8 cellular contexts compared by ENCODE assay signal in the genomic region with DNA sequence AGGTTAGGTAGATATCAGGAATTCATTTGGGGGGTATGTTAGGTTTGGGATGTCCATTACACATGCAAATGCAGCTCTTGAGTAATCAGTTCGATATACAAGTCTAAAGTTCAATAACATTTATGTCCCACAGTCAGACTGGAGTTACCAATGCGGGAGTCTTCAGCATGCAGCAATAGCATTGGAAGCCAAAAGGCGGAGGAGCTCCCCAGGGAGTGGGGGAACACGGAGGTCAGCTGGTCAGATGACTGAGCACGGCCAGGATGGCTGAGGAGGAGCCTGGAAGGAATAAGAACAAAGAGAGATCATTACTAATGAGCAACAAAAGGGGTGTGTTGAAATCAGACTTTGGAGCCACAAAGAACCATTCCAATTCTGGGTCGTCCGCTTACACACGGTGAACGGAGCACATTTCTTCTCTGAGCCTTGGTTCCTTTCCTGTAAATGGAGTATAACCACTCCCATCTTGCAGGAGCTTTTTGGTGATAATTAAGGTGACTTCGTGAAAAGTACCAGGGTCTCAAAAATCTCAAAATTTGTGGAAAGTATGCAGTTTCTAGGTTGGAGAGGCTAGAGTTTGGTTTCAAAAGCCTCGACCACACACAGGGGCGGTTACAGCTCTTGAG. TPM values are rescaled to one million over a fixed set of nuclear protein-coding genes. Genes with fewer than 3 reads are reported as not detected.
DNase-seq lines count a peak whose midpoint lies in the region; ATAC-seq, FAIRE-seq and TF ChIP-seq lines count a peak whose summit lies in the region.

No MANE protein-coding gene starts in this region.

- TSS peak; percentile 87 for BruUV-seq in Caco-2 (replicated peaks; lab: Mats Ljungman, UMichigan)

- ATAC-seq in left lung (peak; percentile 20), GM21528 (IDR thresholded peaks at IDR 0.05; ENCODE audit: low FRiP score, unreplicated experiment) (no peak), GM21825 (IDR thresholded peaks at IDR 0.05; ENCODE audit: unreplicated experiment) (no peak)

- WGBS in testis, 2 donors, result 18 to 38% methylated on average over 12 of the region's 12 CpGs

- peak overlapping the region; percentile 81 for H3K27ac ChIP-seq in KMS-11
- peak overlapping the region; percentile 96 to 99 for H3K27ac ChIP-seq in breast epithelium
- peak overlapping the region; percentile 94 to 98 for H3K27ac ChIP-seq in left lung
- H3K27ac ChIP-seq in testis, result peak overlapping the region; percentile 82 to 93

- H3K9me3 ChIP-seq in Caco-2 (no peaks in the 10 kb centered on the region), breast epithelium (no peaks in the 10 kb centered on the region), left lung (no peaks in the 10 kb centered on the region), testis (no peaks in the 10 kb centered on the region)

- peak overlapping the region; percentile 31 for H3K4me2 ChIP-seq in KMS-11

- peaks cover 28% of the 10 kb centered on the region for H3K4me1 Mint-ChIP-seq in Caco-2 (ENCODE audit: low read depth, unreplicated experiment)

- peak overlapping the region; percentile 76; the same call in 1 of the 2 replicates for H3K9ac ChIP-seq in KMS-11

- intact Hi-C loops in Caco-2 (cut with micrococcal nuclease; ENCODE audit: unreplicated experiment), result loop anchor here (1.0 to 10.0 kb wide), 6 partner anchors 22 to 465 kb away; a partner anchor contains a TSS
- intact Hi-C loops in breast epithelium (cut with DNase I; ENCODE audit: low total_unique reads), result no loop called here
- intact Hi-C loops in left lung (cut with DNase I), result no loop called here
- intact Hi-C loops in testis (cut with DNase I; ENCODE audit: low total_unique reads), result no loop called here

- DNase-seq in Caco-2 (peak; percentile 66 to 70), breast epithelium (ENCODE audit: low spot score in 2 of 2) (peak in 1 of 2 donors; percentile 65), left lung (peak in 1 of 2 donors; percentile 69), testis (peak; percentile 73), frontal cortex (ENCODE audit: low spot score in 2 of 2) (no peak)

- H2AFZ ChIP-seq in KMS-11 (ENCODE audit: low read depth), result peak overlapping the region; percentile 49

- POLR2A ChIA-PET in Caco-2 (lab: Charles Lee), result interaction anchor here (0.6 to 3.1 kb wide), 4 partner anchors 22 to 75 kb away, joined by 3 to 28 read pairs (median 6); a partner anchor contains a TSS

- CTCF ChIA-PET in Caco-2 (lab: Charles Lee), result interaction anchor here (0.6 to 2.0 kb wide), 3 partner anchors 67 to 250 kb away, joined by 3 to 10 read pairs (median 3); no protein-coding TSS in a partner anchor

- H3K27me3 Mint-ChIP-seq in Caco-2 (ENCODE audit: insufficient read depth, unreplicated experiment), result no peaks in the 10 kb centered on the region

- H3K4me3 ChIP-seq in Caco-2 (ENCODE audit: low read depth, low read length) (peak overlapping the region; percentile 84), KMS-11 (IDR thresholded peaks at IDR 0.05; ENCODE audit: insufficient read depth, low read depth, low read length) (no peak overlapping the region), breast epithelium (peak overlapping the region; percentile 56 to 83 (median 69)), left lung (peak overlapping the region; percentile 60), testis (peak overlapping the region; percentile 62 to 64)

- H3K36me3 Mint-ChIP-seq in Caco-2 (ENCODE audit: insufficient read depth, unreplicated experiment), result peaks cover 48% of the 10 kb centered on the region

- TF ChIP-seq CTCF in Caco-2 (IDR thresholded peaks at IDR 0.05; ENCODE audit: insufficient read depth in 1 of 2, low read depth in 1 of 2, low read length in 1 of 2, severe bottlenecking in 1 of 2, unreplicated experiment in 1 of 2), result no peak
- TF ChIP-seq CTCF in KMS-11 (conservative IDR thresholded peaks at IDR 0.05; ENCODE audit: low read depth, low read length), result no peak
- peak in 1 of 3 donors; percentile 14 for TF ChIP-seq CTCF in breast epithelium (IDR thresholded peaks at IDR 0.05)
- TF ChIP-seq CTCF in left lung (IDR thresholded peaks at IDR 0.05), result no peak
- no peak for TF ChIP-seq CTCF in testis (IDR thresholded peaks at IDR 0.05)

- peaks cover 37% of the 10 kb centered on the region for H3K4me1 ChIP-seq in Caco-2
- peaks cover 50% of the 10 kb centered on the region for H3K4me1 ChIP-seq in KMS-11 (ENCODE audit: low read depth, poor library complexity, severe bottlenecking)
- peaks cover 0 to 10% of the 10 kb centered on the region in 2 donors for H3K4me1 ChIP-seq in breast epithelium
- H3K4me1 ChIP-seq in left lung, result peaks cover 13 to 56% of the 10 kb centered on the region in 2 donors
- H3K4me1 ChIP-seq in testis, result peaks cover 42% of the 10 kb centered on the region

- H3K27me3 ChIP-seq in Caco-2 (replicated peaks; ENCODE audit: control insufficient read depth, insufficient read depth, low read length) (no peaks in the 10 kb centered on the region), KMS-11 (ENCODE audit: insufficient read depth, low read depth) (no peaks in the 10 kb centered on the region), breast epithelium (no peaks in the 10 kb centered on the region), left lung (no peaks in the 10 kb centered on the region), testis (no peaks in the 10 kb centered on the region)

- TF ChIP-seq POLR2A in breast epithelium (IDR thresholded peaks at IDR 0.05), result no peak
- no peak for TF ChIP-seq POLR2A in testis (IDR thresholded peaks at IDR 0.05)

- peak overlapping the region; percentile 82 for H3K4me3 Mint-ChIP-seq in Caco-2 (ENCODE audit: unreplicated experiment)

- H4K20me1 ChIP-seq in KMS-11 (ENCODE audit: insufficient read depth), result no peaks in the 10 kb centered on the region

- H3K27ac Mint-ChIP-seq in Caco-2 (ENCODE audit: unreplicated experiment), result peak overlapping the region; percentile 94

- peaks cover 3% of the 10 kb centered on the region; the same call in 1 of the 2 replicates for H3K36me3 ChIP-seq in Caco-2 (ENCODE audit: control insufficient read depth, insufficient read depth, low read length)
- H3K36me3 ChIP-seq in KMS-11 (ENCODE audit: insufficient read depth), result no peaks in the 10 kb centered on the region
- H3K36me3 ChIP-seq in breast epithelium, result no peaks in the 10 kb centered on the region
- H3K36me3 ChIP-seq in left lung, result peaks cover 0 to 13% of the 10 kb centered on the region in 2 donors
- no peaks in the 10 kb centered on the region for H3K36me3 ChIP-seq in testis (ENCODE audit: low read depth, missing control alignments)

- H3K79me2 ChIP-seq in KMS-11 (ENCODE audit: insufficient read depth, low read depth), result peaks cover 21% of the 10 kb centered on the region

- FAIRE-seq in frontal cortex (lab: Jason Lieb, UNC), result no peak

- no peaks in the 10 kb centered on the region for H3K9me3 Mint-ChIP-seq in Caco-2 (ENCODE audit: unreplicated experiment)

RNA-seq across cellular contexts. Expression of a gene that starts 0.5 kb away (rescaled TPM):
- total RNA-seq in Caco-2 (2022) (46.5 and 60.8 TPM in 2 replicates), breast epithelium (10 to 100 TPM; 32.0 to 54.1 (median 34.2) TPM), left lung (10 to 100 TPM; 19.3 to 24.0 TPM), testis (10 to 100 TPM; 12.6 TPM), frontal cortex (46.9 TPM)
- polyA plus RNA-seq in testis (ENCODE audit: insufficient read depth, low read depth, low replicate concordance), result 12.6 TPM

RNA-seq across cellular contexts. Expression of a gene that starts 21.6 kb away (rescaled TPM):
- total RNA-seq in Caco-2 (2022) (7.0 and 13.6 TPM in 2 replicates), breast epithelium (1,000 to 10,000 TPM in 1 of 3 donors, 100 to 1,000 TPM in 2; 139 to 2,057 (median 460) TPM), left lung (10 to 100 TPM; 25.4 to 33.9 TPM), testis (10 to 100 TPM; 33.1 to 84.9 TPM), frontal cortex (4.1 TPM)
- polyA plus RNA-seq in testis (ENCODE audit: insufficient read depth, low read depth, low replicate concordance), result 29.1 TPM

RNA-seq across cellular contexts. Expression of a gene that starts 40.6 kb away (rescaled TPM):
- 40.8 and 55.6 TPM in 2 replicates for total RNA-seq in Caco-2 (2022)
- 100 to 1,000 TPM in 1 of 3 donors, 10 to 100 TPM in 2; 18.7 to 364 (median 41.1) TPM for total RNA-seq in breast epithelium
- total RNA-seq in left lung, result 10 to 100 TPM; 52.2 to 54.7 TPM
- 10 to 100 TPM; 53.1 to 68.1 TPM for total RNA-seq in testis
- 28.2 TPM for polyA plus RNA-seq in testis (ENCODE audit: insufficient read depth, low read depth, low replicate concordance)
- total RNA-seq in frontal cortex, result 8.6 TPM

Comparison
In these comparisons a context has a peak if more than half of its experiments do, and no peak if none do; other contexts are left out.
1. DNase-seq: peak in Caco-2 (2 of 2) and testis (single experiment); none in frontal cortex (0 of 2).
2. Peak in every context shown above with its lines, with median percentiles within 50 percentile points of each other: H3K27ac ChIP-seq.